8 cellular contexts compared by ENCODE assay signal in the genomic region with DNA sequence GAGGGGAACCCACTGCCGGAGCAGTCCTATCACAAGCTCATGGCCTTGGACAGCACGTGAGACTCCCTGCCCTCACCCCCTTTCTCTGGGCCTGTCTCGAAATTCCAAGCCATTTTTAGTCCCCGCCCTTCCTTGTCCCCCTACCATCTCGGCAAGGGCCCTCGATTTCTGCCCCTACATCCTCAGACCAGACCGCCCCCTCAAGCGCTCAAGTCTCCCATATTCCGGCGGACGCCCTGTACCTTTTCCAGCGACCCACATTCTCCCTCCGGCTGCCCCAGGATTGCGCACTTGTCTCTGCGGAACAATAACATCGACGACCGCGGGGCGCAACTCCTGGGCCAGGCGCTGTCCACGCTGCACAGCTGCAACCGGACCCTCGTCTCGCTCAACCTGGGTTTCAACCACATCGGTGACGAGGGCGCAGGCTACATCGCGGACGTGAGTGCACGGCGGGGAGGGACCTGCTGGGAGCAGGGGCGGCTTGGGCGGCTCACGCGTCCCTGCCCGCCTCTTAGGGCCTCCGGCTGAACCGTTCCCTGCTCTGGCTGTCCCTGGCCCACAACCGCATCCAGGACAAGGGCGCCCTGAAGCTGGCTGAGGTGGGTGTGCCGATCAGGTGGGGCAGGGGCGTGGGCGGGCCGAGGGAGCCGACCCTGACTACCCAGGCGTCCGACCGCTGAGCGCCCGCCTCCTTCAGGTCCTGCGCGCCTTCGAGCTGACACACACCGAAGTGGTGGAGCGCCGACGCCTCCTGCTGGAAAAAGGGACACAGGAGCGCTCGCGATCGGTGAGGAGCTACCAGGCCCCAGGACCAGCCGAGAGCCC. TPM values are rescaled to one million over a fixed set of nuclear protein-coding genes. Genes with fewer than 3 reads are reported as not detected.
DNase-seq lines count a peak whose midpoint lies in the region; ATAC-seq, FAIRE-seq and TF ChIP-seq lines count a peak whose summit lies in the region.

No MANE protein-coding gene starts in this region.

- peak; percentile 79 for ATAC-seq in GM12878
- no peak for ATAC-seq in HG03460 (IDR thresholded peaks at IDR 0.05; ENCODE audit: unreplicated experiment)
- no peak for ATAC-seq in HG03520 (IDR thresholded peaks at IDR 0.05; ENCODE audit: unreplicated experiment)

- in situ Hi-C loops in GM12878 (cut with MboI), result no loop called here

- RAD21 ChIA-PET in GM12878 (lab: Charles Lee; ENCODE audit: unreplicated experiment), result interaction anchor here (0.7 to 2.0 kb wide), 5 partner anchors 15 to 147 kb away, joined by 3 to 4 read pairs (median 4); a partner anchor contains a TSS

- SMC1A ChIA-PET in GM12878 (lab: Charles Lee; ENCODE audit: uncharacterized antibody, unreplicated experiment), result interaction anchor here (0.7 to 1.5 kb wide), 2 partner anchors 16 to 126 kb away, joined by 3 to 4 read pairs; no protein-coding TSS in a partner anchor

- POLR2A ChIA-PET in GM12878 (lab: Charles Lee), result interaction anchor here (0.5 kb wide), 1 partner anchor 68 kb away, joined by 4 read pairs; no protein-coding TSS in a partner anchor

- H3K27me3 ChIP-seq in GM12878 (replicated peaks in 1 of 2; ENCODE audit: control insufficient read depth in 2 of 2, insufficient read depth in 2 of 2, low read length in 1 of 2), result peaks cover 16 to 22% of the 10 kb centered on the region in 2 experiments
- peaks cover 89% of the 10 kb centered on the region for H3K27me3 ChIP-seq in iPS-20b (ENCODE audit: insufficient read depth, low read length)

- TF ChIP-seq CTCF in GM10266 (IDR thresholded peaks at IDR 0.05; ENCODE audit: control insufficient read depth, insufficient read depth, low read depth, missing control alignments), result peak; percentile 65
- peak; percentile 53 to 76 (median 66) for TF ChIP-seq CTCF in GM12878 (IDR thresholded peaks at IDR 0.05 in 2 of 3, conservative IDR thresholded peaks at IDR 0.05 in 1 of 3; ENCODE audit: control insufficient read depth in 2 of 3, extremely low read depth in 1 of 3, insufficient read depth in 1 of 3, low read depth in 3 of 3, low read length in 3 of 3)

- H3K27ac ChIP-seq in GM12878 (ENCODE audit: control insufficient read depth, insufficient read depth) (no peak overlapping the region), iPS-20b (ENCODE audit: low read length) (no peak overlapping the region)

- peak overlapping the region; percentile 13; the same call in 1 of the 2 replicates for H3K4me2 ChIP-seq in GM12878 (ENCODE audit: control insufficient read depth, insufficient read depth)

- H4K20me1 ChIP-seq in GM12878 (ENCODE audit: control insufficient read depth, insufficient read depth), result no peaks in the 10 kb centered on the region

- TF ChIP-seq RAD21 in GM12878 (IDR thresholded peaks at IDR 0.05; ENCODE audit: insufficient read depth, low read depth, low read length), result peak; percentile 52

- H3K4me1 ChIP-seq in GM12878 (ENCODE audit: control insufficient read depth, insufficient read depth, low read length), result no peaks in the 10 kb centered on the region
- peaks cover 4% of the 10 kb centered on the region; the same call in 1 of the 2 replicates for H3K4me1 ChIP-seq in iPS-20b (ENCODE audit: insufficient read depth, low read length)

- no peaks in the 10 kb centered on the region for H3K9me3 ChIP-seq in GM12878 (replicated peaks; ENCODE audit: control insufficient read depth, insufficient read depth, low read length)
- no peaks in the 10 kb centered on the region; the same call in 1 of the 2 replicates for H3K9me3 ChIP-seq in iPS-20b (ENCODE audit: insufficient read depth, low read depth, low read length)

- H3K4me3 ChIP-seq in GM12878 (no peak overlapping the region), iPS-20b (ENCODE audit: low read length) (peak overlapping the region; percentile 71; the same call in 1 of the 2 replicates)

- H3K36me3 ChIP-seq in GM12878 (ENCODE audit: control insufficient read depth in 2 of 2, insufficient read depth in 2 of 2, low read length in 1 of 2) (no peaks in the 10 kb centered on the region), iPS-20b (ENCODE audit: insufficient read depth, low read depth, low read length) (no peaks in the 10 kb centered on the region)

- H3K9ac ChIP-seq in GM12878 (ENCODE audit: control insufficient read depth, insufficient read depth, low read length), result no peak overlapping the region
- H3K9ac ChIP-seq in iPS-20b (ENCODE audit: low read depth, low read length), result 0 out of 2 replicates have a peak overlapping the region, but pooled peaks have one; percentile 21

- no peak for TF ChIP-seq EP300 in GM12878 (IDR thresholded peaks at IDR 0.05; ENCODE audit: borderline replicate concordance in 1 of 2, control insufficient read depth in 1 of 2, low read depth in 2 of 2, low read length in 2 of 2)

- no peak for FAIRE-seq in GM12878 (lab: Jason Lieb, UNC)

- no peak overlapping the region; the same call in 1 of the 2 replicates for H2AFZ ChIP-seq in GM12878 (ENCODE audit: control insufficient read depth, low read depth, low read length)

- H3K79me2 ChIP-seq in GM12878 (ENCODE audit: control insufficient read depth, insufficient read depth, low read length), result no peaks in the 10 kb centered on the region

- WGBS in GM12878 (ENCODE audit: insufficient coverage, insufficient replicate concordance, low lambda C conversion rate, missing lambda C conversion rate), result 23% methylated on average over 64 of the region's 64 CpGs

- BruUV-seq in GM12878 (replicated peaks; lab: Mats Ljungman, UMichigan), result no TSS peak

- DNase-seq in GM10266 (ENCODE audit: extremely low spot score) (peak; percentile 68), NCI-H1105 (lab: John Stamatoyannopoulos, UW) (peak; percentile 77), T1000 (lab: John Stamatoyannopoulos, UW) (peak; percentile 61), GM12878 (ENCODE audit: low read depth, low spot score) (no peak)
- DNase-seq in stimulated activated CD4-positive, alpha-beta T cell treated with anti-CD3 and anti-CD28 coated beads, Interleukin-15, amount 100 ng/mL, for 48 hours (ENCODE audit: low read depth in 2 of 2), result peak; percentile 52 to 63

- intact Hi-C loops in GM12878 (cut with micrococcal nuclease; ENCODE audit: unreplicated experiment), result loop anchor here (1.0 kb wide), 1 partner anchor 35 kb away; no protein-coding TSS in a partner anchor

- TF ChIP-seq POLR2A in GM12878 (IDR thresholded peaks at IDR 0.05; ENCODE audit: low read depth, low read length), result no peak

- CTCF ChIA-PET in GM12878 (lab: Yijun Ruan, JAX), result interaction anchor here (0.9 to 1.8 kb wide), 9 partner anchors 9 to 212 kb away, joined by 3 to 25 read pairs (median 4); a partner anchor contains a TSS

TF ChIP-seq in GM12878, 131 proteins besides CTCF, POLR2A, EP300 and RAD21 (continues in another document):
- TF ChIP-seq YY1 (IDR thresholded peaks at IDR 0.05; ENCODE audit: low read depth, low read length), result 0 out of 2 replicates have a peak, but pooled peaks have one; percentile 14
- TF ChIP-seq SREBF1 (IDR thresholded peaks at IDR 0.05; ENCODE audit: low read length), result no peak
- no peak for TF ChIP-seq STAT1 (conservative IDR thresholded peaks at IDR 0.05)
- TF ChIP-seq PAX5 (IDR thresholded peaks at IDR 0.05; ENCODE audit: borderline replicate concordance, low read depth, low read length), result no peak
- TF ChIP-seq, protein P1, sequence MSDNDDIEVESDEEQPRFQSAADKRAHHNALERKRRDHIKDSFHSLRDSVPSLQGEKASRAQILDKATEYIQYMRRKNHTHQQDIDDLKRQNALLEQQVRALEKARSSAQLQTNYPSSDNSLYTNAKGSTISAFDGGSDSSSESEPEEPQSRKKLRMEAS (IDR thresholded peaks at IDR 0.05; ENCODE audit: low read depth, low read length), result no peak
- 0 out of 2 replicates have a peak, but pooled peaks have one; percentile 26 for TF ChIP-seq IKZF1 (conservative IDR thresholded peaks at IDR 0.05)
- TF ChIP-seq FOS (IDR thresholded peaks at IDR 0.05; ENCODE audit: borderline replicate concordance, extremely low read depth, insufficient read length), result no peak
- peak; percentile 11; the same call in 1 of the 2 replicates for TF ChIP-seq SMC3 (IDR thresholded peaks at IDR 0.05; ENCODE audit: borderline replicate concordance, low read length)
- no peak for TF ChIP-seq IKZF2 (IDR thresholded peaks at IDR 0.05)
- no peak for TF ChIP-seq LARP7 (IDR thresholded peaks at IDR 0.05)
- TF ChIP-seq YBX1 (IDR thresholded peaks at IDR 0.05), result no peak

RNA-seq across cellular contexts. Expression of a gene that starts 7.0 kb away (rescaled TPM):
- total RNA-seq in GM12878 (2013; cell fraction: nucleolus; rRNA removed), result not detected in 2 replicates
- total RNA-seq in GM12878 (2014; rRNA removed) (not detected in 2 replicates), GM12878 (2014; rRNA removed; fragmentation: Illumina TruSeq; extraction: Trizol) (not detected in 2 replicates), GM12878 (2021) (not detected in 2 replicates)
- not detected for polyA plus RNA-seq in GM12878 (2011; ENCODE audit: low read depth)
- polyA plus RNA-seq in GM12878 (2011; rRNA removed) (not detected in 2 replicates), GM12878 (2014; fragmentation: Illumina TruSeq; extraction: Trizol) (not detected in 2 replicates), GM12878 (2014; fragmentation: Nextera tagmentation; extraction: Ambion mirVana) (not detected), GM12878 (2014; rRNA removed) (not detected in 2 replicates), GM12878 (2016; fragmentation: Nextera tagmentation; extraction: Ambion mirVana) (not detected)
- polyA plus RNA-seq in GM12878 (2011; cell fraction: cytosol; rRNA removed), result not detected in 2 replicates
- not detected in 2 replicates for polyA plus RNA-seq in GM12878 (2011; cell fraction: nucleus; rRNA removed)
- not detected in 2 replicates for polyA plus RNA-seq in GM12878 (2012)
- not detected in 2 replicates for polyA minus RNA-seq in GM12878 (2011; rRNA and poly(A)+ RNA removed)
- polyA minus RNA-seq in GM12878 (2011; cell fraction: cytosol; rRNA and poly(A)+ RNA removed), result not detected in 2 replicates
- polyA minus RNA-seq in GM12878 (2011; cell fraction: nucleus; rRNA and poly(A)+ RNA removed), result not detected in 2 replicates

RNA-seq across cellular contexts. Expression of a gene that starts 33.9 kb away (rescaled TPM):
- not detected in 2 replicates for total RNA-seq in GM12878 (2013; cell fraction: nucleolus; rRNA removed)
- under 0.01 TPM in 1 of 2 replicates, not detected in the other for total RNA-seq in GM12878 (2014; rRNA removed)
- total RNA-seq in GM12878 (2014; rRNA removed; fragmentation: Illumina TruSeq; extraction: Trizol), result not detected in 2 replicates
- total RNA-seq in GM12878 (2021), result not detected in 2 replicates
- not detected for polyA plus RNA-seq in GM12878 (2011; ENCODE audit: low read depth)
- not detected in 2 replicates for polyA plus RNA-seq in GM12878 (2011; rRNA removed)
- 0.02 TPM in 1 of 2 replicates, not detected in the other for polyA plus RNA-seq in GM12878 (2011; cell fraction: cytosol; rRNA removed)
- polyA plus RNA-seq in GM12878 (2011; cell fraction: nucleus; rRNA removed), result 0.06 and 0.09 TPM in 2 replicates
- polyA plus RNA-seq in GM12878 (2012), result 0.04 and 0.05 TPM in 2 replicates
- not detected in 2 replicates for polyA plus RNA-seq in GM12878 (2014; fragmentation: Illumina TruSeq; extraction: Trizol)
- not detected for polyA plus RNA-seq in GM12878 (2014; fragmentation: Nextera tagmentation; extraction: Ambion mirVana)
- not detected in 2 replicates for polyA plus RNA-seq in GM12878 (2014; rRNA removed)
- polyA plus RNA-seq in GM12878 (2016; fragmentation: Nextera tagmentation; extraction: Ambion mirVana), result not detected
- polyA minus RNA-seq in GM12878 (2011; rRNA and poly(A)+ RNA removed), result not detected in 2 replicates
- polyA minus RNA-seq in GM12878 (2011; cell fraction: cytosol; rRNA and poly(A)+ RNA removed), result not detected in 2 replicates
- not detected in 2 replicates for polyA minus RNA-seq in GM12878 (2011; cell fraction: nucleus; rRNA and poly(A)+ RNA removed)
